Comparison of ENCODE assay signal across 1 cellular context in the genomic region with DNA sequence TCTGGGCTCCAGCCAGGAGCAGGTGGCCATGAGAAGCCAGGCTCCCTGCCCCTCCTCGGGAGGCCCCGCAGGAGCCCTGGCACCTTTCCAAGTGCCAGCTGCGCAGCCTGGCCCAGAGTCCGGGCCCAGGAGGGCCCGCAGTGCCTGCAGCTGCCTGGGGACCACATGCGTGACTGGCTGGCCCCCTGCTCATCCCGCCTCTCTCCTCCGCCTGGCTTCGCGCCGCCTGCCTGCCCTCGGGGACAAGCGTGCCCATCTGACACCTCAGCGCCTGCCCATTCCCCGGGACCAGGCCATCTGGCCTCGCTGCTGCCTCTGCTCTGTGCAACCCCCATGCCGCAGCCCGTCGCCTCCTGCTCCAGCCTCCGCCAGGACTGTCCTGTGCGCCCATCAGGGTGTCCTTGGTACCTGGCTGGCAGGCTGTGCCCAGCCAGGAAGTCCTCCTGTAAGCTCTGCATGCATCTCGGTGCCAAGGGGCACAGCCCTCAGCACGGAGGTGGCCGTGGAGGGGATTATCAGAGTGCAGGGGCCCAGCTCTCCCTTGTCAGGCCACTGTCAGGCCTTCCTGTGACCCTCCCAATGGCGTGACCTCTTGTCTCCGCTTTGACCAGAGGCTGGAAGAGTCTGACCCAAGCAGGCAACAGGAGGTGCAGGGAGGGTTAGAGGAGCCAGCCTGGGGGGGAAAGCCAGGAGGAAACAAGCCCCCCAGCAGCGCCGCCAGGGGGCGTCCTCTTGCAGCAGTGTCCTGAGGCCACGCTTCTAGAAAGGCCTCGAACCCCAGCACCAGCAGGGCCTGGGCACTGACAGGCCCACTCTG.
TF ChIP-seq lines count a peak whose summit lies in the region.

No MANE protein-coding gene starts in this region.

TF ChIP-seq in H1, 55 proteins besides CTCF, POLR2A, EP300 and RAD21 (continued from another document):
- TF ChIP-seq, protein P1, sequence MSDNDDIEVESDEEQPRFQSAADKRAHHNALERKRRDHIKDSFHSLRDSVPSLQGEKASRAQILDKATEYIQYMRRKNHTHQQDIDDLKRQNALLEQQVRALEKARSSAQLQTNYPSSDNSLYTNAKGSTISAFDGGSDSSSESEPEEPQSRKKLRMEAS (IDR thresholded peaks at IDR 0.05) = peak; percentile 45; the same call in 1 of the 2 replicates
